In the genomic region with DNA sequence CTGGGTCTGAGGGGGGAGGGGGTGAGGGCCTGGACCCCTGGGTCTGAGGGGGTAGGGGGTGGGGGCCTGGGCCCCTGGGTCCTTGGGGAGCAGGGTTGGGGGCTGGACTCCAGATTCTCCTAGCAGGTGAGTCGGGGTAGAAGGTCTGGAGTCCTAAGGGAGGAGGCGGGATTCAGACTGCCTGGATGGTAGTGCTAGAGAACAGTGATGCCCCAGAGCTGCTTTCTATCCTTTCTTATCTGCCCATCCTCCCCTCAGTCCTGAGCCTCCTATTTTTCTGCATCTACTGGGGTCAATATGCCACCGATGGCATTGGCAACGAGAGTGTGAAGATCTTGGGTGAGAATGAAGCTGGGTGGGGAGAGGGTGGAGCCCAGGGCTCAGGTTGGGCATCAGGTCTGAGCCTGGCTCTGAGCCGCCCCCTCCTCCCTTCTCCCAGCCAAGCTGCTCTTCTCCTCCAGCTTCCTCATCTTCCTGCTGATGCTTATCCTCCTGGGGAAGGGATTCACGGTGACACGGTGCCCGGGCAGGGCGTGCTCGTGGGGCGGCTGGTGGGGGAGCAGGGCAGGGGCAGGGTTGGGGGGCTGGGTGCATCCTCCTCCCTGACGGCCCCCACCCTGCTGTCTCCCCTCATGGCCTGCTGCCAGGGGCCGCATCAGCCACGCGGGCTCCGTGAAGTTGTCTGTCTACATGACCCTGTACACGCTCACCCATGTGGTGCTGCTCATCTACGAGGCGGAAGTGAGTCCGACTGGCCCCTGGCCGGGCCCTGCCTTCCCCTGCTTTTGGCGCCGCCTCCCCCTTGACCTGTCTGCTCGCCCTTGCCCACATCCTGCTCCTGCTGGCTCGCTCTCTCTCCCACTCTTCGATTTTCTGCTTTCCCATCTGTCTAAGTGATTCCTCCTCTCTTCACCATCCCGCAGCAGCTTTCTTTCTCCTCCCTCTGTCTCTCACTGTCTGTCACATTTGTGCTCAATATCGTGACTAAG, we compare ENCODE assay signal across 10 cellular contexts. TPM values are rescaled to one million over a fixed set of nuclear protein-coding genes. Genes with fewer than 3 reads are reported as not detected.
DNase-seq lines count a peak whose midpoint lies in the region; ATAC-seq and TF ChIP-seq lines count a peak whose summit lies in the region.
"Had no signal": no experiment of that assay in that cellular context is flagged by ENCODE, and none has a peak within 500 bp of the region (broad histone marks: within the 10 kb centered on the region; RNA-seq: fewer than 3 reads in every experiment).

No MANE protein-coding gene starts in this region.

- no peaks in the 10 kb centered on the region for H3K36me3 ChIP-seq in OCI-LY3 (replicated peaks; ENCODE audit: low read depth, low read length)
- H3K36me3 ChIP-seq: ovary had no signal

- H3K27me3 ChIP-seq in OCI-LY3 (ENCODE audit: low read depth, low read length) = no peaks in the 10 kb centered on the region
- H3K27me3 ChIP-seq: ovary had no signal

- H3K27ac Mint-ChIP-seq in glutamatergic neuron (ENCODE audit: unreplicated experiment) = peak overlapping the region; percentile 44

- H3K4me3 Mint-ChIP-seq in glutamatergic neuron (ENCODE audit: unreplicated experiment) = peak overlapping the region; percentile 22

- ATAC-seq in HG03097 (IDR thresholded peaks at IDR 0.05; ENCODE audit: low FRiP score, unreplicated experiment) = no peak

- no peaks in the 10 kb centered on the region for H3K9me3 ChIP-seq in OCI-LY3 (ENCODE audit: insufficient read depth, low read length)
- H3K9me3 ChIP-seq: ovary had no signal

- H3K79me2 ChIP-seq in OCI-LY3 (ENCODE audit: low read length) = no peaks in the 10 kb centered on the region

- H3K4me2 ChIP-seq in OCI-LY3 (ENCODE audit: low read length) = peak overlapping the region; percentile 92

- H3K9me3 Mint-ChIP-seq in glutamatergic neuron (ENCODE audit: unreplicated experiment) = peaks cover 13% of the 10 kb centered on the region

- TF ChIP-seq CTCF in AG10803 (conservative IDR thresholded peaks at IDR 0.05; ENCODE audit: low read length) (no peak), OCI-LY3 (IDR thresholded peaks at IDR 0.05; ENCODE audit: low read depth, low read length) (no peak), glutamatergic neuron (IDR thresholded peaks at IDR 0.05; ENCODE audit: partially characterized antibody, unreplicated experiment) (no peak)

- H4K20me1 ChIP-seq in OCI-LY3 (ENCODE audit: insufficient read depth, low read length) = no peaks in the 10 kb centered on the region

- H3K4me1 ChIP-seq in OCI-LY3 (ENCODE audit: low read length) = peaks cover 25% of the 10 kb centered on the region

- H2AFZ ChIP-seq in OCI-LY3 (ENCODE audit: low read depth, low read length) = peak overlapping the region; percentile 99

- peaks cover 10% of the 10 kb centered on the region for H3K4me1 Mint-ChIP-seq in glutamatergic neuron (ENCODE audit: low read depth, unreplicated experiment)

- peak overlapping the region; percentile 29 for H3K27ac ChIP-seq in OCI-LY3 (ENCODE audit: low read length)
- H3K27ac ChIP-seq: ovary had no signal

- peak; percentile 62 for TF ChIP-seq POLR2A in GM19099 (IDR thresholded peaks at IDR 0.05; ENCODE audit: extremely low read depth, insufficient read length, low read depth)

- H3K27me3 Mint-ChIP-seq in glutamatergic neuron (ENCODE audit: unreplicated experiment) = peaks cover 7% of the 10 kb centered on the region

- DNase-seq in AG10803 (ENCODE audit: low read depth) = peak; percentile 44
- no peak for DNase-seq in glutamatergic neuron
- no peak for DNase-seq in GOT3 (lab: John Stamatoyannopoulos, UW)
- no peak for DNase-seq in NCI-H1105 treated with DMSO at 0.1 percent for 48 hours (lab: John Stamatoyannopoulos, UW)
- DNase-seq in NCI-H2081 (lab: John Stamatoyannopoulos, UW) = no peak
- DNase-seq: NCI-H2081 treated with DMSO at 0.1 percent for 48 hours, ovary had no signal

- H3K4me3 ChIP-seq in AG10803 (ENCODE audit: low read length) (no peak overlapping the region), OCI-LY3 (ENCODE audit: low read length) (peak overlapping the region; percentile 70)
- H3K4me3 ChIP-seq: ovary had no signal

- H3K36me3 Mint-ChIP-seq in glutamatergic neuron (ENCODE audit: unreplicated experiment) = no peaks in the 10 kb centered on the region

- H3K9ac ChIP-seq in OCI-LY3 (ENCODE audit: low read length) = peak overlapping the region; percentile 65

RNA-seq across cellular contexts. Expression of a gene that starts 3.4 kb away (rescaled TPM):
- total RNA-seq in glutamatergic neuron (ENCODE audit: unreplicated experiment) = 24.7 TPM

RNA-seq across cellular contexts. Expression of a gene that starts 8.9 kb away (rescaled TPM):
- total RNA-seq in glutamatergic neuron (ENCODE audit: unreplicated experiment) = 72.8 TPM

RNA-seq across cellular contexts. Expression of a gene that starts 14.1 kb away (rescaled TPM):
- 199 TPM for total RNA-seq in glutamatergic neuron (ENCODE audit: unreplicated experiment)

RNA-seq across cellular contexts. Expression of a gene that starts 14.6 kb away (rescaled TPM):
- total RNA-seq in glutamatergic neuron (ENCODE audit: unreplicated experiment) = 1.6 TPM

RNA-seq across cellular contexts. Expression of a gene that starts 47.5 kb away (rescaled TPM):
- 150 TPM for total RNA-seq in glutamatergic neuron (ENCODE audit: unreplicated experiment)
